12 cellular contexts compared by ENCODE assay signal in genomic region chr7:121960678-121961461, GRCh38.
DNase-seq lines count a peak whose midpoint lies in the region; ATAC-seq and TF ChIP-seq lines count a peak whose summit lies in the region.
"Had no signal": no experiment of that assay in that cellular context is flagged by ENCODE, and none has a peak within 500 bp of the region (broad histone marks: within the 10 kb centered on the region; RNA-seq: fewer than 3 reads in every experiment).

No MANE protein-coding gene starts in this region.

- peaks cover 36% of the 10 kb centered on the region for H3K36me3 Mint-ChIP-seq in GM23338 (ENCODE audit: low read depth)

- H3K36me3 ChIP-seq in GM23338 (ENCODE audit: insufficient read depth): no peaks in the 10 kb centered on the region
- no peaks in the 10 kb centered on the region for H3K36me3 ChIP-seq in osteoblast (ENCODE audit: insufficient read depth, low read length)
- H3K36me3 ChIP-seq: colonic mucosa, left lung had no signal

- no peaks in the 10 kb centered on the region for H3F3A ChIP-seq in GM23338 (replicated peaks; ENCODE audit: low read depth)

- no peak overlapping the region for H3K4me3 Mint-ChIP-seq in GM23338
- H3K4me3 Mint-ChIP-seq: activated CD8-positive, alpha-beta T cell treated with anti-CD3 and anti-CD28 coated beads, Interleukin-2, amount 10 ng/mL, durations not matched to agents 7 days and 5 days; stimulated activated naive CD8-positive, alpha-beta T cell treated with anti-CD3 and anti-CD28 coated beads, Interleukin-15, amount 100 ng/mL, for 72 hours had no signal

- H3K27me3 ChIP-seq in GM23338 (ENCODE audit: insufficient read depth) (no peaks in the 10 kb centered on the region), osteoblast (ENCODE audit: insufficient read depth, low read length) (no peaks in the 10 kb centered on the region)
- H3K27me3 ChIP-seq: colonic mucosa, left lung had no signal

- no peaks in the 10 kb centered on the region for H3K9me2 ChIP-seq in GM23338 (ENCODE audit: insufficient read depth)

- H3K79me2 ChIP-seq in GM23338 (replicated peaks; ENCODE audit: insufficient read depth): peaks cover 72% of the 10 kb centered on the region
- no peaks in the 10 kb centered on the region for H3K79me2 ChIP-seq in osteoblast (ENCODE audit: insufficient read depth, low read length)

- peak overlapping the region; percentile 44; the same call in 1 of the 2 replicates for H3K4me2 ChIP-seq in GM23338
- H3K4me2 ChIP-seq in osteoblast (ENCODE audit: insufficient read depth, low read length): peak overlapping the region; percentile 61

- no peak overlapping the region for H2AFZ ChIP-seq in GM23338
- peak overlapping the region; percentile 69 for H2AFZ ChIP-seq in osteoblast (ENCODE audit: low read length)

- ATAC-seq in GM23338 (peak; percentile 71), esophagus mucosa (peak; percentile 99), GM21526 (IDR thresholded peaks at IDR 0.05; ENCODE audit: low FRiP score, unreplicated experiment) (no peak)
- ATAC-seq: activated CD8-positive, alpha-beta T cell treated with anti-CD3 and anti-CD28 coated beads, Interleukin-2, amount 10 ng/mL, durations not matched to agents 7 days and 5 days; left lung; stimulated activated naive CD8-positive, alpha-beta T cell treated with anti-CD3 and anti-CD28 coated beads, Interleukin-15, amount 100 ng/mL, for 72 hours had no signal

- TF ChIP-seq CTCF in GM23338 (conservative IDR thresholded peaks at IDR 0.05; ENCODE audit: low read depth in 2 of 2): peak in 1 of 2 experiments; percentile 60; a peak in 2 of 4 replicates
- peak; percentile 20 for TF ChIP-seq CTCF in osteoblast (IDR thresholded peaks at IDR 0.05; ENCODE audit: extremely low read depth, low read depth, low read length)

- no peaks in the 10 kb centered on the region for H4K20me1 ChIP-seq in GM23338 (replicated peaks; ENCODE audit: insufficient read depth)
- H4K20me1 ChIP-seq in osteoblast (ENCODE audit: insufficient read depth, low read length): no peaks in the 10 kb centered on the region

- peak overlapping the region; percentile 86 for H3K27ac ChIP-seq in GM23338 (ENCODE audit: low read depth)
- H3K27ac ChIP-seq in osteoblast (ENCODE audit: low read depth, low read length): peak overlapping the region; percentile 63
- H3K27ac ChIP-seq: colonic mucosa, left lung had no signal

- H3K4me3 ChIP-seq in GM23338 (no peak overlapping the region), osteoblast (ENCODE audit: insufficient read depth, low read length) (no peak overlapping the region)
- H3K4me3 ChIP-seq: colonic mucosa, left lung, skin epidermis had no signal

- H3K27ac Mint-ChIP-seq in GM23338: peak overlapping the region; percentile 86
- H3K27ac Mint-ChIP-seq: activated CD8-positive, alpha-beta T cell treated with anti-CD3 and anti-CD28 coated beads, Interleukin-2, amount 10 ng/mL, durations not matched to agents 7 days and 5 days; stimulated activated naive CD8-positive, alpha-beta T cell treated with anti-CD3 and anti-CD28 coated beads, Interleukin-15, amount 100 ng/mL, for 72 hours had no signal

- H3K4me1 ChIP-seq in GM23338 (ENCODE audit: insufficient read depth) (peaks cover 59% of the 10 kb centered on the region), osteoblast (ENCODE audit: insufficient read depth, low read length) (peaks cover 13% of the 10 kb centered on the region)
- H3K4me1 ChIP-seq: colonic mucosa, left lung had no signal

- H3K4me1 Mint-ChIP-seq in GM23338: peaks cover 65% of the 10 kb centered on the region
- H3K4me1 Mint-ChIP-seq: stimulated activated naive CD8-positive, alpha-beta T cell treated with anti-CD3 and anti-CD28 coated beads, Interleukin-15, amount 100 ng/mL, for 72 hours had no signal

- no peaks in the 10 kb centered on the region for H3K9me3 ChIP-seq in osteoblast (ENCODE audit: low read depth, low read length)
- H3K9me3 ChIP-seq: colonic mucosa had no signal

- H3K9me3 Mint-ChIP-seq in GM23338: no peaks in the 10 kb centered on the region; the same call in 2 of the 3 replicates

- H3K27me3 Mint-ChIP-seq in GM23338 (ENCODE audit: insufficient read depth, low read depth, poor library complexity): peaks cover 5% of the 10 kb centered on the region
- H3K27me3 Mint-ChIP-seq: stimulated activated naive CD8-positive, alpha-beta T cell treated with anti-CD3 and anti-CD28 coated beads, Interleukin-15, amount 100 ng/mL, for 72 hours had no signal

- DNase-seq in GM23338 (ENCODE audit: low spot score) (no peak), OCI-M1 (lab: John Stamatoyannopoulos, UW) (peak; percentile 1), osteoblast (ENCODE audit: insufficient read length, low spot score, missing footprints) (peak; percentile 82), putamen (ENCODE audit: low spot score) (no peak), NCI-H2196 (lab: John Stamatoyannopoulos, UW; ENCODE audit: unreplicated experiment) (no peak)
- DNase-seq: activated CD8-positive, alpha-beta T cell treated with anti-CD3 and anti-CD28 coated beads, Interleukin-2, amount 10 ng/mL, durations not matched to agents 7 days and 5 days; colonic mucosa; stimulated activated naive CD8-positive, alpha-beta T cell treated with anti-CD3 and anti-CD28 coated beads, Interleukin-15, amount 100 ng/mL, for 72 hours had no signal

TF ChIP-seq in GM23338, 12 proteins besides CTCF, POLR2A, EP300 and RAD21:
- TF ChIP-seq CREB1 (CRISPR knock-in tag; IDR thresholded peaks at IDR 0.05; ENCODE audit: low read depth) (no peak), POLR2AphosphoS5 (IDR thresholded peaks at IDR 0.05; ENCODE audit: low read depth) (no peak)
TF ChIP-seq in GM23338: peak in this region for 0.

Comparison
In these comparisons a context has a peak if more than half of its experiments do, and no peak if none do; other contexts are left out.
1. DNase-seq: peak in OCI-M1 (single experiment) and osteoblast (single experiment); none in GM23338 (single experiment), putamen (single experiment) and NCI-H2196 (single experiment).